In genomic region chr7:106217089-106217542, GRCh38 we compare ENCODE assay signal across 1 cellular context.
TF ChIP-seq lines count a peak whose summit lies in the region.

No MANE protein-coding gene starts in this region.

TF ChIP-seq in K562, 482 proteins besides CTCF, POLR2A, EP300 and RAD21 (continued from another document and continues in another):
- TF ChIP-seq, protein P1, sequence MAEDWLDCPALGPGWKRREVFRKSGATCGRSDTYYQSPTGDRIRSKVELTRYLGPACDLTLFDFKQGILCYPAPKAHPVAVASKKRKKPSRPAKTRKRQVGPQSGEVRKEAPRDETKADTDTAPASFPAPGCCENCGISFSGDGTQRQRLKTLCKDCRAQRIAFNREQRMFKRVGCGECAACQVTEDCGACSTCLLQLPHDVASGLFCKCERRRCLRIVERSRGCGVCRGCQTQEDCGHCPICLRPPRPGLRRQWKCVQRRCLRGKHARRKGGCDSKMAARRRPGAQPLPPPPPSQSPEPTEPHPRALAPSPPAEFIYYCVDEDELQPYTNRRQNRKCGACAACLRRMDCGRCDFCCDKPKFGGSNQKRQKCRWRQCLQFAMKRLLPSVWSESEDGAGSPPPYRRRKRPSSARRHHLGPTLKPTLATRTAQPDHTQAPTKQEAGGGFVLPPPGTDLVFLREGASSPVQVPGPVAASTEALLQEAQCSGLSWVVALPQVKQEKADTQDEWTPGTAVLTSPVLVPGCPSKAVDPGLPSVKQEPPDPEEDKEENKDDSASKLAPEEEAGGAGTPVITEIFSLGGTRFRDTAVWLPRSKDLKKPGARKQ (CRISPR knock-in tag; IDR thresholded peaks at IDR 0.05), result no peak
- TF ChIP-seq ZNF253 (CRISPR knock-in tag; conservative IDR thresholded peaks at IDR 0.05), result no peak
- TF ChIP-seq CBX1 (IDR thresholded peaks at IDR 0.05; ENCODE audit: low read depth), result no peak
- TF ChIP-seq HDAC8 (tag; IDR thresholded peaks at IDR 0.05), result no peak
- no peak for TF ChIP-seq ZNF609 (CRISPR knock-in tag; IDR thresholded peaks at IDR 0.05; ENCODE audit: borderline replicate concordance)
- no peak for TF ChIP-seq CTBP1 (IDR thresholded peaks at IDR 0.05; ENCODE audit: borderline replicate concordance)
- peak; percentile 16; the same call in 1 of the 2 replicates for TF ChIP-seq PHF8 (IDR thresholded peaks at IDR 0.05; ENCODE audit: borderline replicate concordance, low read length)
- TF ChIP-seq, protein P2, sequence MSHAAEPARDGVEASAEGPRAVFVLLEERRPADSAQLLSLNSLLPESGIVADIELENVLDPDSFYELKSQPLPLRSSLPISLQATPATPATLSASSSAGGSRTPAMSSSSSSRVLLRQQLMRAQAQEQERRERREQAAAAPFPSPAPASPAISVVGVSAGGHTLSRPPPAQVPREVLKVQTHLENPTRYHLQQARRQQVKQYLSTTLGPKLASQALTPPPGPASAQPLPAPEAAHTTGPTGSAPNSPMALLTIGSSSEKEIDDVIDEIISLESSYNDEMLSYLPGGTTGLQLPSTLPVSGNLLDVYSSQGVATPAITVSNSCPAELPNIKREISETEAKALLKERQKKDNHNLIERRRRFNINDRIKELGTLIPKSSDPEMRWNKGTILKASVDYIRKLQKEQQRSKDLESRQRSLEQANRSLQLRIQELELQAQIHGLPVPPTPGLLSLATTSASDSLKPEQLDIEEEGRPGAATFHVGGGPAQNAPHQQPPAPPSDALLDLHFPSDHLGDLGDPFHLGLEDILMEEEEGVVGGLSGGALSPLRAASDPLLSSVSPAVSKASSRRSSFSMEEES (CRISPR knock-in tag; IDR thresholded peaks at IDR 0.05), result no peak
- no peak for TF ChIP-seq ZNF212 (CRISPR knock-in tag; IDR thresholded peaks at IDR 0.05)
- TF ChIP-seq ZBTB17 (CRISPR knock-in tag; IDR thresholded peaks at IDR 0.05), result no peak
- 0 out of 2 replicates have a peak, but pooled peaks have one; percentile 48 for TF ChIP-seq ZNF830 (CRISPR knock-in tag; IDR thresholded peaks at IDR 0.05)
- TF ChIP-seq KHSRP (IDR thresholded peaks at IDR 0.05), result no peak
- 0 out of 2 replicates have a peak, but pooled peaks have one; percentile 49 for TF ChIP-seq E2F3 (CRISPR knock-in tag; IDR thresholded peaks at IDR 0.05)
- TF ChIP-seq MAFF (IDR thresholded peaks at IDR 0.05; ENCODE audit: low read length), result no peak
- no peak for TF ChIP-seq U2AF1 (optimal IDR thresholded peaks at IDR 0.05; ENCODE audit: low read depth, low read length)
- no peak for TF ChIP-seq TAL1 (IDR thresholded peaks at IDR 0.05)
- TF ChIP-seq GATAD2B (IDR thresholded peaks at IDR 0.05; ENCODE audit: borderline replicate concordance), result no peak
- TF ChIP-seq XRCC4 (IDR thresholded peaks at IDR 0.05; ENCODE audit: extremely low read depth, insufficient read depth, insufficient read length), result no peak
- no peak for TF ChIP-seq ZC3H8 (IDR thresholded peaks at IDR 0.05)
- no peak for TF ChIP-seq ZNF583 (CRISPR knock-in tag; IDR thresholded peaks at IDR 0.05)
- no peak for TF ChIP-seq HDAC1 (IDR thresholded peaks at IDR 0.05)
- TF ChIP-seq, protein P3, sequence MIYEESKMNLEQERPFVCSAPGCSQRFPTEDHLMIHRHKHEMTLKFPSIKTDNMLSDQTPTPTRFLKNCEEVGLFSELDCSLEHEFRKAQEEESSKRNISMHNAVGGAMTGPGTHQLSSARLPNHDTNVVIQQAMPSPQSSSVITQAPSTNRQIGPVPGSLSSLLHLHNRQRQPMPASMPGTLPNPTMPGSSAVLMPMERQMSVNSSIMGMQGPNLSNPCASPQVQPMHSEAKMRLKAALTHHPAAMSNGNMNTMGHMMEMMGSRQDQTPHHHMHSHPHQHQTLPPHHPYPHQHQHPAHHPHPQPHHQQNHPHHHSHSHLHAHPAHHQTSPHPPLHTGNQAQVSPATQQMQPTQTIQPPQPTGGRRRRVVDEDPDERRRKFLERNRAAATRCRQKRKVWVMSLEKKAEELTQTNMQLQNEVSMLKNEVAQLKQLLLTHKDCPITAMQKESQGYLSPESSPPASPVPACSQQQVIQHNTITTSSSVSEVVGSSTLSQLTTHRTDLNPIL (CRISPR knock-in tag; IDR thresholded peaks at IDR 0.05), result no peak
- TF ChIP-seq ZNF23 (CRISPR knock-in tag; IDR thresholded peaks at IDR 0.05), result no peak
- TF ChIP-seq SRSF9 (IDR thresholded peaks at IDR 0.05; ENCODE audit: borderline replicate concordance, low read depth, low read length), result no peak
- TF ChIP-seq KDM2B (CRISPR knock-in tag; IDR thresholded peaks at IDR 0.05), result no peak
- TF ChIP-seq, protein P4, sequence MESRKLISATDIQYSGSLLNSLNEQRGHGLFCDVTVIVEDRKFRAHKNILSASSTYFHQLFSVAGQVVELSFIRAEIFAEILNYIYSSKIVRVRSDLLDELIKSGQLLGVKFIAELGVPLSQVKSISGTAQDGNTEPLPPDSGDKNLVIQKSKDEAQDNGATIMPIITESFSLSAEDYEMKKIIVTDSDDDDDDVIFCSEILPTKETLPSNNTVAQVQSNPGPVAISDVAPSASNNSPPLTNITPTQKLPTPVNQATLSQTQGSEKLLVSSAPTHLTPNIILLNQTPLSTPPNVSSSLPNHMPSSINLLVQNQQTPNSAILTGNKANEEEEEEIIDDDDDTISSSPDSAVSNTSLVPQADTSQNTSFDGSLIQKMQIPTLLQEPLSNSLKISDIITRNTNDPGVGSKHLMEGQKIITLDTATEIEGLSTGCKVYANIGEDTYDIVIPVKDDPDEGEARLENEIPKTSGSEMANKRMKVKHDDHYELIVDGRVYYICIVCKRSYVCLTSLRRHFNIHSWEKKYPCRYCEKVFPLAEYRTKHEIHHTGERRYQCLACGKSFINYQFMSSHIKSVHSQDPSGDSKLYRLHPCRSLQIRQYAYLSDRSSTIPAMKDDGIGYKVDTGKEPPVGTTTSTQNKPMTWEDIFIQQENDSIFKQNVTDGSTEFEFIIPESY (CRISPR knock-in tag; IDR thresholded peaks at IDR 0.05), result no peak
- TF ChIP-seq, protein P5, sequence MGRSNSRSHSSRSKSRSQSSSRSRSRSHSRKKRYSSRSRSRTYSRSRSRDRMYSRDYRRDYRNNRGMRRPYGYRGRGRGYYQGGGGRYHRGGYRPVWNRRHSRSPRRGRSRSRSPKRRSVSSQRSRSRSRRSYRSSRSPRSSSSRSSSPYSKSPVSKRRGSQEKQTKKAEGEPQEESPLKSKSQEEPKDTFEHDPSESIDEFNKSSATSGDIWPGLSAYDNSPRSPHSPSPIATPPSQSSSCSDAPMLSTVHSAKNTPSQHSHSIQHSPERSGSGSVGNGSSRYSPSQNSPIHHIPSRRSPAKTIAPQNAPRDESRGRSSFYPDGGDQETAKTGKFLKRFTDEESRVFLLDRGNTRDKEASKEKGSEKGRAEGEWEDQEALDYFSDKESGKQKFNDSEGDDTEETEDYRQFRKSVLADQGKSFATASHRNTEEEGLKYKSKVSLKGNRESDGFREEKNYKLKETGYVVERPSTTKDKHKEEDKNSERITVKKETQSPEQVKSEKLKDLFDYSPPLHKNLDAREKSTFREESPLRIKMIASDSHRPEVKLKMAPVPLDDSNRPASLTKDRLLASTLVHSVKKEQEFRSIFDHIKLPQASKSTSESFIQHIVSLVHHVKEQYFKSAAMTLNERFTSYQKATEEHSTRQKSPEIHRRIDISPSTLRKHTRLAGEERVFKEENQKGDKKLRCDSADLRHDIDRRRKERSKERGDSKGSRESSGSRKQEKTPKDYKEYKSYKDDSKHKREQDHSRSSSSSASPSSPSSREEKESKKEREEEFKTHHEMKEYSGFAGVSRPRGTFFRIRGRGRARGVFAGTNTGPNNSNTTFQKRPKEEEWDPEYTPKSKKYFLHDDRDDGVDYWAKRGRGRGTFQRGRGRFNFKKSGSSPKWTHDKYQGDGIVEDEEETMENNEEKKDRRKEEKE (IDR thresholded peaks at IDR 0.05; ENCODE audit: borderline replicate concordance in 1 of 2, control insufficient read depth in 1 of 2, low read depth in 2 of 2, low read length in 1 of 2), result no peak
- TF ChIP-seq ZNF282 (CRISPR knock-in tag; IDR thresholded peaks at IDR 0.05), result no peak
- no peak for TF ChIP-seq EGR1 (conservative IDR thresholded peaks at IDR 0.05)
- TF ChIP-seq TARDBP (IDR thresholded peaks at IDR 0.05), result no peak
- no peak for TF ChIP-seq NR3C1 (CRISPR knock-in tag; IDR thresholded peaks at IDR 0.05)
- no peak for TF ChIP-seq ESRRB (CRISPR knock-in tag; IDR thresholded peaks at IDR 0.05; ENCODE audit: borderline replicate concordance)
- TF ChIP-seq CBX3 (IDR thresholded peaks at IDR 0.05; ENCODE audit: borderline replicate concordance in 1 of 2, low read length in 2 of 2), result no peak
- no peak for TF ChIP-seq NCOA1 (IDR thresholded peaks at IDR 0.05; ENCODE audit: low read depth)
- TF ChIP-seq MEIS2 (IDR thresholded peaks at IDR 0.05; ENCODE audit: partially characterized antibody), result peak; percentile 71
- TF ChIP-seq, protein P6, sequence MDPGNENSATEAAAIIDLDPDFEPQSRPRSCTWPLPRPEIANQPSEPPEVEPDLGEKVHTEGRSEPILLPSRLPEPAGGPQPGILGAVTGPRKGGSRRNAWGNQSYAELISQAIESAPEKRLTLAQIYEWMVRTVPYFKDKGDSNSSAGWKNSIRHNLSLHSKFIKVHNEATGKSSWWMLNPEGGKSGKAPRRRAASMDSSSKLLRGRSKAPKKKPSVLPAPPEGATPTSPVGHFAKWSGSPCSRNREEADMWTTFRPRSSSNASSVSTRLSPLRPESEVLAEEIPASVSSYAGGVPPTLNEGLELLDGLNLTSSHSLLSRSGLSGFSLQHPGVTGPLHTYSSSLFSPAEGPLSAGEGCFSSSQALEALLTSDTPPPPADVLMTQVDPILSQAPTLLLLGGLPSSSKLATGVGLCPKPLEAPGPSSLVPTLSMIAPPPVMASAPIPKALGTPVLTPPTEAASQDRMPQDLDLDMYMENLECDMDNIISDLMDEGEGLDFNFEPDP (CRISPR knock-in tag; IDR thresholded peaks at IDR 0.05), result no peak
- no peak for TF ChIP-seq FOXK1 (CRISPR knock-in tag; IDR thresholded peaks at IDR 0.05; ENCODE audit: borderline replicate concordance)
- TF ChIP-seq MCM3 (IDR thresholded peaks at IDR 0.05), result no peak
- no peak for TF ChIP-seq CGGBP1 (CRISPR knock-in tag; IDR thresholded peaks at IDR 0.05)
- no peak for TF ChIP-seq CHCHD3 (CRISPR knock-in tag; IDR thresholded peaks at IDR 0.05)
- TF ChIP-seq THRB (CRISPR knock-in tag; conservative IDR thresholded peaks at IDR 0.05), result peak; percentile 88
- TF ChIP-seq, protein P7, sequence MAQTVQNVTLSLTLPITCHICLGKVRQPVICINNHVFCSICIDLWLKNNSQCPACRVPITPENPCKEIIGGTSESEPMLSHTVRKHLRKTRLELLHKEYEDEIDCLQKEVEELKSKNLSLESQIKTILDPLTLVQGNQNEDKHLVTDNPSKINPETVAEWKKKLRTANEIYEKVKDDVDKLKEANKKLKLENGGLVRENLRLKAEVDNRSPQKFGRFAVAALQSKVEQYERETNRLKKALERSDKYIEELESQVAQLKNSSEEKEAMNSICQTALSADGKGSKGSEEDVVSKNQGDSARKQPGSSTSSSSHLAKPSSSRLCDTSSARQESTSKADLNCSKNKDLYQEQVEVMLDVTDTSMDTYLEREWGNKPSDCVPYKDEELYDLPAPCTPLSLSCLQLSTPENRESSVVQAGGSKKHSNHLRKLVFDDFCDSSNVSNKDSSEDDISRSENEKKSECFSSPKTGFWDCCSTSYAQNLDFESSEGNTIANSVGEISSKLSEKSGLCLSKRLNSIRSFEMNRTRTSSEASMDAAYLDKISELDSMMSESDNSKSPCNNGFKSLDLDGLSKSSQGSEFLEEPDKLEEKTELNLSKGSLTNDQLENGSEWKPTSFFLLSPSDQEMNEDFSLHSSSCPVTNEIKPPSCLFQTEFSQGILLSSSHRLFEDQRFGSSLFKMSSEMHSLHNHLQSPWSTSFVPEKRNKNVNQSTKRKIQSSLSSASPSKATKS (CRISPR knock-in tag; IDR thresholded peaks at IDR 0.05), result no peak
- TF ChIP-seq RBBP5 (IDR thresholded peaks at IDR 0.05; ENCODE audit: borderline replicate concordance, insufficient read depth, low read length, poor library complexity, severe bottlenecking), result no peak
- TF ChIP-seq ZNF232 (CRISPR knock-in tag; IDR thresholded peaks at IDR 0.05), result no peak
- TF ChIP-seq FOSL1 (tag; conservative IDR thresholded peaks at IDR 0.05), result no peak
- TF ChIP-seq RHOXF2B (CRISPR knock-in tag; conservative IDR thresholded peaks at IDR 0.05), result no peak
